In genomic region chr2:74291891-74292621, GRCh38 we compare ENCODE assay signal across 15 cellular contexts. TPM values are rescaled to one million over a fixed set of nuclear protein-coding genes. Genes with fewer than 3 reads are reported as not detected.
DNase-seq lines count a peak whose midpoint lies in the region; ATAC-seq and TF ChIP-seq lines count a peak whose summit lies in the region.
"Had no signal": no experiment of that assay in that cellular context is flagged by ENCODE, and none has a peak within 500 bp of the region (broad histone marks: within the 10 kb centered on the region; RNA-seq: fewer than 3 reads in every experiment).

No MANE protein-coding gene starts in this region.

- no peak for TF ChIP-seq CTCF in progenitor cell of endocrine pancreas (IDR thresholded peaks at IDR 0.05; ENCODE audit: unreplicated experiment)

- H3K9me3 Mint-ChIP-seq in activated T-cell treated with anti-CD3 and anti-CD28 coated beads, Interleukin-2, amount 50 U/mL, for 72 hours, result no peaks in the 10 kb centered on the region
- no peaks in the 10 kb centered on the region for H3K9me3 Mint-ChIP-seq in activated T-cell treated with anti-CD3 and anti-CD28 coated beads, Interleukin-2, amount 50 U/mL, for 24 hours
- H3K9me3 Mint-ChIP-seq in progenitor cell of endocrine pancreas (ENCODE audit: low read depth), result no peaks in the 10 kb centered on the region
- H3K9me3 Mint-ChIP-seq: activated naive CD4-positive, alpha-beta T cell treated with anti-CD3 and anti-CD28 coated beads, Interleukin-2, amount 50 U/mL, for 24 hours; mesothelial cell of epicardium had no signal

- H3K27me3 Mint-ChIP-seq in activated T-cell treated with anti-CD3 and anti-CD28 coated beads, Interleukin-2, amount 50 U/mL, for 72 hours (ENCODE audit: low read depth), result no peaks in the 10 kb centered on the region
- no peaks in the 10 kb centered on the region for H3K27me3 Mint-ChIP-seq in activated T-cell treated with anti-CD3 and anti-CD28 coated beads, Interleukin-2, amount 50 U/mL, for 24 hours
- no peaks in the 10 kb centered on the region for H3K27me3 Mint-ChIP-seq in progenitor cell of endocrine pancreas
- H3K27me3 Mint-ChIP-seq: activated naive CD4-positive, alpha-beta T cell treated with anti-CD3 and anti-CD28 coated beads, Interleukin-2, amount 50 U/mL, for 24 hours had no signal

- H3K36me3 Mint-ChIP-seq in activated T-cell treated with anti-CD3 and anti-CD28 coated beads, Interleukin-2, amount 50 U/mL, for 72 hours (ENCODE audit: insufficient read depth in 2 of 2), result no peaks in the 10 kb centered on the region
- no peaks in the 10 kb centered on the region for H3K36me3 Mint-ChIP-seq in activated T-cell treated with anti-CD3 and anti-CD28 coated beads, Interleukin-2, amount 50 U/mL, for 24 hours (ENCODE audit: low read depth)
- H3K36me3 Mint-ChIP-seq in progenitor cell of endocrine pancreas (ENCODE audit: insufficient read depth), result peaks cover 2% of the 10 kb centered on the region
- H3K36me3 Mint-ChIP-seq: mesothelial cell of epicardium had no signal

- no peak for DNase-seq in activated T-cell treated with anti-CD3 and anti-CD28 coated beads, Interleukin-2, amount 50 U/mL, for 72 hours
- DNase-seq in activated T-cell treated with anti-CD3 and anti-CD28 coated beads, Interleukin-2, amount 50 U/mL, for 24 hours, result no peak
- DNase-seq in NCI-H69 (lab: John Stamatoyannopoulos, UW), result peak; percentile 61
- DNase-seq in ecto neural progenitor cell (ENCODE audit: low spot score), result peak; percentile 18
- no peak for DNase-seq in progenitor cell of endocrine pancreas (ENCODE audit: low spot score, unreplicated experiment)
- DNase-seq in NCI-H226, result no peak
- DNase-seq in NK-92 (lab: John Stamatoyannopoulos, UW; ENCODE audit: unreplicated experiment), result no peak
- no peak for DNase-seq in ureter (ENCODE audit: low spot score)
- DNase-seq: activated CD4-positive, alpha-beta T cell treated with anti-CD3 and anti-CD28 coated beads for 1 hour; kidney; NCI-H1436 had no signal

- peak overlapping the region; percentile 17 for H3K27ac Mint-ChIP-seq in activated T-cell treated with anti-CD3 and anti-CD28 coated beads, Interleukin-2, amount 50 U/mL, for 72 hours
- no peak overlapping the region for H3K27ac Mint-ChIP-seq in activated T-cell treated with anti-CD3 and anti-CD28 coated beads, Interleukin-2, amount 50 U/mL, for 24 hours
- peak overlapping the region; percentile 53 for H3K27ac Mint-ChIP-seq in progenitor cell of endocrine pancreas
- H3K27ac Mint-ChIP-seq: mesothelial cell of epicardium had no signal

- peaks cover 16% of the 10 kb centered on the region for H3K4me1 Mint-ChIP-seq in activated T-cell treated with anti-CD3 and anti-CD28 coated beads, Interleukin-2, amount 50 U/mL, for 72 hours (ENCODE audit: low read depth)
- peaks cover 19% of the 10 kb centered on the region for H3K4me1 Mint-ChIP-seq in activated T-cell treated with anti-CD3 and anti-CD28 coated beads, Interleukin-2, amount 50 U/mL, for 24 hours (ENCODE audit: low read depth)
- peaks cover 17% of the 10 kb centered on the region for H3K4me1 Mint-ChIP-seq in progenitor cell of endocrine pancreas (ENCODE audit: low read depth)
- H3K4me1 Mint-ChIP-seq: mesothelial cell of epicardium had no signal

- no peak for ATAC-seq in activated T-cell treated with anti-CD3 and anti-CD28 coated beads, Interleukin-2, amount 50 U/mL, for 72 hours (replicated peaks in 1 of 2)
- ATAC-seq: HCT116, sciatic nerve had no signal

- H3K4me3 Mint-ChIP-seq in activated T-cell treated with anti-CD3 and anti-CD28 coated beads, Interleukin-2, amount 50 U/mL, for 72 hours, result no peak overlapping the region
- no peak overlapping the region for H3K4me3 Mint-ChIP-seq in activated T-cell treated with anti-CD3 and anti-CD28 coated beads, Interleukin-2, amount 50 U/mL, for 24 hours
- H3K4me3 Mint-ChIP-seq in progenitor cell of endocrine pancreas (ENCODE audit: low read depth), result no peak overlapping the region
- H3K4me3 Mint-ChIP-seq: activated naive CD4-positive, alpha-beta T cell treated with anti-CD3 and anti-CD28 coated beads, Interleukin-2, amount 50 U/mL, for 24 hours; mesothelial cell of epicardium had no signal

RNA-seq across cellular contexts. Expression of gene SLC4A5, which starts 51.2 kb away (rescaled TPM):
- 1 to 10 TPM; 4.4 to 6.5 TPM for total RNA-seq in activated T-cell treated with anti-CD3 and anti-CD28 coated beads, Interleukin-2, amount 50 U/mL, for 72 hours
- total RNA-seq in progenitor cell of endocrine pancreas (4.1 and 5.9 TPM in 2 replicates), ureter (7.2 TPM)

Comparison
In these comparisons a context has a peak if more than half of its experiments do, and no peak if none do; other contexts are left out.
1. DNase-seq: peak in NCI-H69 (single experiment) and ecto neural progenitor cell (single experiment); none in activated T-cell treated with anti-CD3 and anti-CD28 coated beads, Interleukin-2, amount 50 U/mL, for 72 hours (0 of 2), activated T-cell treated with anti-CD3 and anti-CD28 coated beads, Interleukin-2, amount 50 U/mL, for 24 hours (single experiment), progenitor cell of endocrine pancreas (single experiment), NCI-H226 (single experiment), NK-92 (single experiment) and ureter (single experiment).